8 cellular contexts compared by ENCODE assay signal in genomic region chr7:128361463-128362441, GRCh38. TPM values are rescaled to one million over a fixed set of nuclear protein-coding genes. Genes with fewer than 3 reads are reported as not detected.
DNase-seq lines count a peak whose midpoint lies in the region; ATAC-seq, FAIRE-seq and TF ChIP-seq lines count a peak whose summit lies in the region.

Gene PRRT4, minus strand, starts transcription at chr7:128361690.

- TF ChIP-seq POLR2A in GM12891 (IDR thresholded peaks at IDR 0.05; ENCODE audit: low read depth, low read length) (no peak), tibial nerve (IDR thresholded peaks at IDR 0.05) (no peak)

- no peaks in the 10 kb centered on the region for H3K36me3 ChIP-seq in mucosa of rectum (ENCODE audit: control insufficient read depth in 2 of 2, insufficient read depth in 2 of 2, low read length in 2 of 2)
- no peaks in the 10 kb centered on the region for H3K36me3 ChIP-seq in tibial nerve

- DNase-seq in GM12891 (ENCODE audit: insufficient read length, low spot score), result peak; percentile 62
- DNase-seq in NCI-H146 treated with DMSO at 0.1 percent for 48 hours (lab: John Stamatoyannopoulos, UW; ENCODE audit: unreplicated experiment), result peak; percentile 24
- DNase-seq in activated CD4-positive, alpha-beta memory T cell treated with anti-CD3 and anti-CD28 coated beads for 36 hours, result peak; percentile 48
- peak; percentile 56 for DNase-seq in endothelial cell (ENCODE audit: low spot score)
- DNase-seq in tibial nerve (ENCODE audit: low spot score in 2 of 2), result no peak

- POLR2A ChIA-PET in activated CD4-positive, alpha-beta memory T cell treated with anti-CD3 and anti-CD28 coated beads for 36 hours (lab: Charles Lee), result no interaction called here

- FAIRE-seq in GM12891 (lab: Jason Lieb, UNC), result peak; percentile 81

- intact Hi-C loops in activated CD4-positive, alpha-beta memory T cell treated with anti-CD3 and anti-CD28 coated beads for 36 hours (cut with micrococcal nuclease), result loop anchor here (2.0 to 5.0 kb wide), 2 partner anchors 15 to 336 kb away; no protein-coding TSS in a partner anchor

- H3K4me1 Mint-ChIP-seq in activated CD4-positive, alpha-beta memory T cell treated with anti-CD3 and anti-CD28 coated beads for 36 hours (ENCODE audit: low read depth), result peaks cover 21% of the 10 kb centered on the region
- peaks cover 22% of the 10 kb centered on the region for H3K4me1 Mint-ChIP-seq in endothelial cell (ENCODE audit: unreplicated experiment)

- no peak for ATAC-seq in HG03342 (IDR thresholded peaks at IDR 0.05; ENCODE audit: unreplicated experiment)
- ATAC-seq in HG02798 (IDR thresholded peaks at IDR 0.05; ENCODE audit: poor library complexity, unreplicated experiment), result no peak

- H3K27me3 Mint-ChIP-seq in activated CD4-positive, alpha-beta memory T cell treated with anti-CD3 and anti-CD28 coated beads for 36 hours, result peaks cover 43% of the 10 kb centered on the region
- peaks cover 24% of the 10 kb centered on the region for H3K27me3 Mint-ChIP-seq in endothelial cell (ENCODE audit: unreplicated experiment)

- H3K27me3 ChIP-seq in mucosa of rectum (ENCODE audit: control insufficient read depth in 2 of 2, insufficient read depth in 2 of 2, low read length in 2 of 2) (peaks cover 18 to 32% of the 10 kb centered on the region in 2 donors), tibial nerve (peaks cover 0 to 45% of the 10 kb centered on the region in 2 donors)

- peaks cover 6 to 7% of the 10 kb centered on the region in 2 donors for H3K4me1 ChIP-seq in mucosa of rectum (ENCODE audit: control insufficient read depth in 2 of 2, insufficient read depth in 2 of 2, low read length in 2 of 2)
- H3K4me1 ChIP-seq in tibial nerve, result peaks cover 0 to 23% (median 7%) of the 10 kb centered on the region in 4 donors

- TF ChIP-seq CTCF in endothelial cell (IDR thresholded peaks at IDR 0.05; ENCODE audit: unreplicated experiment) (no peak), tibial nerve (IDR thresholded peaks at IDR 0.05) (no peak)

- H3K27ac Mint-ChIP-seq in activated CD4-positive, alpha-beta memory T cell treated with anti-CD3 and anti-CD28 coated beads for 36 hours, result no peak within 1 kb of the TSS
- H3K27ac Mint-ChIP-seq in endothelial cell (ENCODE audit: unreplicated experiment), result peak within 1 kb of the TSS; percentile 38

- H3K4me3 ChIP-seq in mucosa of rectum (ENCODE audit: low read length in 2 of 2), result peak within 1 kb of the TSS; percentile 60
- peak within 1 kb of the TSS; percentile 37 to 60 (median 44) for H3K4me3 ChIP-seq in tibial nerve

- no peak for TF ChIP-seq EP300 in tibial nerve (IDR thresholded peaks at IDR 0.05)

- H3K36me3 Mint-ChIP-seq in activated CD4-positive, alpha-beta memory T cell treated with anti-CD3 and anti-CD28 coated beads for 36 hours, result no peaks in the 10 kb centered on the region
- H3K36me3 Mint-ChIP-seq in endothelial cell (ENCODE audit: low read depth, unreplicated experiment), result no peaks in the 10 kb centered on the region

- H3K27ac ChIP-seq in mucosa of rectum (ENCODE audit: low read depth in 2 of 2, low read length in 2 of 2), result no peak within 1 kb of the TSS
- H3K27ac ChIP-seq in tibial nerve, result no peak within 1 kb of the TSS

- WGBS in tibial nerve, 2 donors, result 2 to 3% methylated on average over 57 to 63 of the region's 84 CpGs

- H3K4me3 Mint-ChIP-seq in activated CD4-positive, alpha-beta memory T cell treated with anti-CD3 and anti-CD28 coated beads for 36 hours, result peak within 1 kb of the TSS; percentile 69
- peak within 1 kb of the TSS; percentile 94 for H3K4me3 Mint-ChIP-seq in endothelial cell (ENCODE audit: unreplicated experiment)

- H3K9me3 ChIP-seq in mucosa of rectum (ENCODE audit: control insufficient read depth in 2 of 2, low read length in 2 of 2) (no peaks in the 10 kb centered on the region), tibial nerve (no peaks in the 10 kb centered on the region)

- no peak within 1 kb of the TSS for H3K9ac ChIP-seq in mucosa of rectum (ENCODE audit: low read depth in 1 of 2, low read length in 2 of 2)

- CTCF ChIA-PET in activated CD4-positive, alpha-beta memory T cell treated with anti-CD3 and anti-CD28 coated beads for 36 hours (lab: Charles Lee), result interaction anchor here (0.6 to 7.2 kb wide), 11 partner anchors 9 to 185 kb away, joined by 3 to 48 read pairs (median 3); no protein-coding TSS in a partner anchor

- no peaks in the 10 kb centered on the region for H3K9me3 Mint-ChIP-seq in activated CD4-positive, alpha-beta memory T cell treated with anti-CD3 and anti-CD28 coated beads for 36 hours
- no peaks in the 10 kb centered on the region for H3K9me3 Mint-ChIP-seq in endothelial cell (ENCODE audit: unreplicated experiment)

TF ChIP-seq in GM12891, 5 proteins besides CTCF, POLR2A, EP300 and RAD21:
- TF ChIP-seq PAX5 (IDR thresholded peaks at IDR 0.05; ENCODE audit: insufficient read depth, low read length, severe bottlenecking), result no peak
- TF ChIP-seq SPI1 (IDR thresholded peaks at IDR 0.05; ENCODE audit: low read depth, low read length), result no peak
- no peak for TF ChIP-seq POU2F2 (IDR thresholded peaks at IDR 0.05; ENCODE audit: low read depth, low read length)
- no peak for TF ChIP-seq TAF1 (IDR thresholded peaks at IDR 0.05; ENCODE audit: low read depth, low read length)
- TF ChIP-seq POLR2AphosphoS5 (IDR thresholded peaks at IDR 0.05; ENCODE audit: low read depth, low read length), result no peak

RNA-seq across cellular contexts. Expression of gene PRRT4, which starts in this region (rescaled TPM):
- polyA plus RNA-seq in GM12891 (2012; ENCODE audit: low read depth, missing spikeins), result not detected
- total RNA-seq in activated CD4-positive, alpha-beta memory T cell treated with anti-CD3 and anti-CD28 coated beads for 36 hours, result under 1 TPM; 0.10 to 0.12 TPM
- 10.8 TPM for total RNA-seq in endothelial cell (ENCODE audit: unreplicated experiment)
- 1 to 10 TPM in 2 of 4 donors, under 1 TPM in 2; 0.78 to 6.6 (median 2.6) TPM for total RNA-seq in tibial nerve

Comparison
In these comparisons a context has a peak if more than half of its experiments do, and no peak if none do; other contexts are left out.
1. Peak in DNase-seq in activated CD4-positive, alpha-beta memory T cell treated with anti-CD3 and anti-CD28 coated beads for 36 hours; RNA of the gene not detected or under 1 TPM.
2. DNase-seq: peak in GM12891 (single experiment), NCI-H146 treated with DMSO at 0.1 percent for 48 hours (single experiment) and endothelial cell (single experiment); none in tibial nerve (0 of 2).